In the genomic region with DNA sequence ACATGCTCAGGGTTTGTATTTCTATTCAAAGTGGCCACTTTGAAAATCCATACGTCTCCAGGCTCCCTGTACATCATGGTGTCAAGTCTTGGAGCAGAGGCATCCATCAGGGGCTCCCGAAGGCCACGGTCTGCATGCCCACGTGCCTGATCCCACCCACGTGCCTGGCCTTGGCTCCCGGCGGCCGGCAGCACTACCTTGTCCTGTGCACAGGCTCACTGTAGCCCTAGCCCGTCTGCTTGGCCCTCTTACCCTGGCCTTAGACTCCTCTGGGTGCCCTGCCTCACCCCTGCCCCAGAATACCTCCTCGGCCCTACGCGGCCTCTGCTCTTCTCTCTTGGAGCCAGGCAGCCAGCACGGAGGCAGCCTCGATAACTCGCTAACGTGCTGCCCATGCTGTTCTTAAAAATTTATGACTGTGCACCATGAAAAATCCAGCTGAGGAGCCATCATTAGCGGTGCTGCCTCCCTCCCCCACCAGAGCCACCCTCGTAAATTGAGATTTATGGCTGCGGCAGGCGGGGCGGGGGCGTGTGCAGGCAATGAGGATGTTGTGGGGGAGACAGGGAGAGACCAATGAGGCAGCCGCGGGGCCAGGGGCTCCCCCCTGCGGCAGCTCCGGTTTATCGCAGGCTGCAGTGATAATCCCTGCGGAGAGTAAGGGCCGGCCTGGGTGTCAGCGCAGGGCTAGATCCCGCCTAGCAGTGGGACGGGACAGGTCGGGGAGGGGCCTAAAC, we compare ENCODE assay signal across 1 cellular context.
A peak's percentile ranks its signal among the peaks of the same experiment; 100 is the strongest.
TF ChIP-seq lines count a peak whose summit lies in the region.

No MANE protein-coding gene starts in this region.

TF ChIP-seq in K562, 482 proteins besides CTCF, POLR2A, EP300 and RAD21 (continued from another document and continues in another):
- TF ChIP-seq, protein P1, sequence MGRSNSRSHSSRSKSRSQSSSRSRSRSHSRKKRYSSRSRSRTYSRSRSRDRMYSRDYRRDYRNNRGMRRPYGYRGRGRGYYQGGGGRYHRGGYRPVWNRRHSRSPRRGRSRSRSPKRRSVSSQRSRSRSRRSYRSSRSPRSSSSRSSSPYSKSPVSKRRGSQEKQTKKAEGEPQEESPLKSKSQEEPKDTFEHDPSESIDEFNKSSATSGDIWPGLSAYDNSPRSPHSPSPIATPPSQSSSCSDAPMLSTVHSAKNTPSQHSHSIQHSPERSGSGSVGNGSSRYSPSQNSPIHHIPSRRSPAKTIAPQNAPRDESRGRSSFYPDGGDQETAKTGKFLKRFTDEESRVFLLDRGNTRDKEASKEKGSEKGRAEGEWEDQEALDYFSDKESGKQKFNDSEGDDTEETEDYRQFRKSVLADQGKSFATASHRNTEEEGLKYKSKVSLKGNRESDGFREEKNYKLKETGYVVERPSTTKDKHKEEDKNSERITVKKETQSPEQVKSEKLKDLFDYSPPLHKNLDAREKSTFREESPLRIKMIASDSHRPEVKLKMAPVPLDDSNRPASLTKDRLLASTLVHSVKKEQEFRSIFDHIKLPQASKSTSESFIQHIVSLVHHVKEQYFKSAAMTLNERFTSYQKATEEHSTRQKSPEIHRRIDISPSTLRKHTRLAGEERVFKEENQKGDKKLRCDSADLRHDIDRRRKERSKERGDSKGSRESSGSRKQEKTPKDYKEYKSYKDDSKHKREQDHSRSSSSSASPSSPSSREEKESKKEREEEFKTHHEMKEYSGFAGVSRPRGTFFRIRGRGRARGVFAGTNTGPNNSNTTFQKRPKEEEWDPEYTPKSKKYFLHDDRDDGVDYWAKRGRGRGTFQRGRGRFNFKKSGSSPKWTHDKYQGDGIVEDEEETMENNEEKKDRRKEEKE (IDR thresholded peaks at IDR 0.05; ENCODE audit: borderline replicate concordance in 1 of 2, control insufficient read depth in 1 of 2, low read depth in 2 of 2, low read length in 1 of 2), result no peak
- TF ChIP-seq FOXK2 (conservative IDR thresholded peaks at IDR 0.05 in 1 of 2, IDR thresholded peaks at IDR 0.05 in 1 of 2; ENCODE audit: low read depth in 2 of 2) (peak in 1 of 2 experiments; percentile 41; a peak in 1 of 4 replicates), RFX1 (IDR thresholded peaks at IDR 0.05) (no peak), SOX6 (IDR thresholded peaks at IDR 0.05) (no peak), EZH2 (IDR thresholded peaks at IDR 0.05; ENCODE audit: borderline replicate concordance, low read depth, low read length) (no peak), ZNF584 (CRISPR knock-in tag; IDR thresholded peaks at IDR 0.05; ENCODE audit: low read depth) (no peak), GABPB2 (CRISPR knock-in tag; conservative IDR thresholded peaks at IDR 0.05) (no peak), CHD4 (IDR thresholded peaks at IDR 0.05; ENCODE audit: insufficient read depth, insufficient replicate concordance, low read depth, low read length, poor library complexity, severe bottlenecking) (no peak), TGIF2 (CRISPR knock-in tag; IDR thresholded peaks at IDR 0.05) (no peak), CAMTA2 (CRISPR knock-in tag; conservative IDR thresholded peaks at IDR 0.05) (no peak), TARDBP (IDR thresholded peaks at IDR 0.05) (0 out of 2 replicates have a peak, but pooled peaks have one; percentile 48), TBL1XR1 (IDR thresholded peaks at IDR 0.05; ENCODE audit: low read length in 2 of 2) (0 out of 4 replicates have a peak, but pooled peaks of 1 of the 2 experiments have one; percentile 36), ZNF57 (CRISPR knock-in tag; IDR thresholded peaks at IDR 0.05) (no peak), DMBX1 (CRISPR knock-in tag; IDR thresholded peaks at IDR 0.05; ENCODE audit: borderline replicate concordance) (no peak), SIRT6 (IDR thresholded peaks at IDR 0.05; ENCODE audit: low read depth, low read length) (no peak), TOE1 (IDR thresholded peaks at IDR 0.05; ENCODE audit: borderline replicate concordance) (peak; percentile 36; the same call in 1 of the 2 replicates), TOE1 (CRISPR knock-in tag; IDR thresholded peaks at IDR 0.05; ENCODE audit: borderline replicate concordance, low read depth) (no peak), HMGN3 (IDR thresholded peaks at IDR 0.05; ENCODE audit: borderline replicate concordance, extremely low read depth, insufficient read length, low read depth, low read length) (peak; percentile 77), ZNF699 (CRISPR knock-in tag; IDR thresholded peaks at IDR 0.05; ENCODE audit: insufficient replicate concordance) (no peak), ZNF583 (CRISPR knock-in tag; IDR thresholded peaks at IDR 0.05) (no peak), SP2 (IDR thresholded peaks at IDR 0.05; ENCODE audit: extremely low read depth, low read depth, low read length, poor library complexity, severe bottlenecking) (peak; percentile 18), KLF1 (tag; IDR thresholded peaks at IDR 0.05) (no peak), ZNF140 (CRISPR knock-in tag; IDR thresholded peaks at IDR 0.05) (no peak)
- TF ChIP-seq, protein P2, sequence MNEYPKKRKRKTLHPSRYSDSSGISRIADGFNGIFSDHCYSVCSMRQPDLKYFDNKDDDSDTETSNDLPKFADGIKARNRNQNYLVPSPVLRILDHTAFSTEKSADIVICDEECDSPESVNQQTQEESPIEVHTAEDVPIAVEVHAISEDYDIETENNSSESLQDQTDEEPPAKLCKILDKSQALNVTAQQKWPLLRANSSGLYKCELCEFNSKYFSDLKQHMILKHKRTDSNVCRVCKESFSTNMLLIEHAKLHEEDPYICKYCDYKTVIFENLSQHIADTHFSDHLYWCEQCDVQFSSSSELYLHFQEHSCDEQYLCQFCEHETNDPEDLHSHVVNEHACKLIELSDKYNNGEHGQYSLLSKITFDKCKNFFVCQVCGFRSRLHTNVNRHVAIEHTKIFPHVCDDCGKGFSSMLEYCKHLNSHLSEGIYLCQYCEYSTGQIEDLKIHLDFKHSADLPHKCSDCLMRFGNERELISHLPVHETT (CRISPR knock-in tag; conservative IDR thresholded peaks at IDR 0.05 in 1 of 2, IDR thresholded peaks at IDR 0.05 in 1 of 2), result no peak
- TF ChIP-seq, protein P3, sequence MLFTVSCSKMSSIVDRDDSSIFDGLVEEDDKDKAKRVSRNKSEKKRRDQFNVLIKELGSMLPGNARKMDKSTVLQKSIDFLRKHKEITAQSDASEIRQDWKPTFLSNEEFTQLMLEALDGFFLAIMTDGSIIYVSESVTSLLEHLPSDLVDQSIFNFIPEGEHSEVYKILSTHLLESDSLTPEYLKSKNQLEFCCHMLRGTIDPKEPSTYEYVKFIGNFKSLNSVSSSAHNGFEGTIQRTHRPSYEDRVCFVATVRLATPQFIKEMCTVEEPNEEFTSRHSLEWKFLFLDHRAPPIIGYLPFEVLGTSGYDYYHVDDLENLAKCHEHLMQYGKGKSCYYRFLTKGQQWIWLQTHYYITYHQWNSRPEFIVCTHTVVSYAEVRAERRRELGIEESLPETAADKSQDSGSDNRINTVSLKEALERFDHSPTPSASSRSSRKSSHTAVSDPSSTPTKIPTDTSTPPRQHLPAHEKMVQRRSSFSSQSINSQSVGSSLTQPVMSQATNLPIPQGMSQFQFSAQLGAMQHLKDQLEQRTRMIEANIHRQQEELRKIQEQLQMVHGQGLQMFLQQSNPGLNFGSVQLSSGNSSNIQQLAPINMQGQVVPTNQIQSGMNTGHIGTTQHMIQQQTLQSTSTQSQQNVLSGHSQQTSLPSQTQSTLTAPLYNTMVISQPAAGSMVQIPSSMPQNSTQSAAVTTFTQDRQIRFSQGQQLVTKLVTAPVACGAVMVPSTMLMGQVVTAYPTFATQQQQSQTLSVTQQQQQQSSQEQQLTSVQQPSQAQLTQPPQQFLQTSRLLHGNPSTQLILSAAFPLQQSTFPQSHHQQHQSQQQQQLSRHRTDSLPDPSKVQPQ (CRISPR knock-in tag; IDR thresholded peaks at IDR 0.05; ENCODE audit: borderline replicate concordance), result no peak
- TF ChIP-seq, protein P4, sequence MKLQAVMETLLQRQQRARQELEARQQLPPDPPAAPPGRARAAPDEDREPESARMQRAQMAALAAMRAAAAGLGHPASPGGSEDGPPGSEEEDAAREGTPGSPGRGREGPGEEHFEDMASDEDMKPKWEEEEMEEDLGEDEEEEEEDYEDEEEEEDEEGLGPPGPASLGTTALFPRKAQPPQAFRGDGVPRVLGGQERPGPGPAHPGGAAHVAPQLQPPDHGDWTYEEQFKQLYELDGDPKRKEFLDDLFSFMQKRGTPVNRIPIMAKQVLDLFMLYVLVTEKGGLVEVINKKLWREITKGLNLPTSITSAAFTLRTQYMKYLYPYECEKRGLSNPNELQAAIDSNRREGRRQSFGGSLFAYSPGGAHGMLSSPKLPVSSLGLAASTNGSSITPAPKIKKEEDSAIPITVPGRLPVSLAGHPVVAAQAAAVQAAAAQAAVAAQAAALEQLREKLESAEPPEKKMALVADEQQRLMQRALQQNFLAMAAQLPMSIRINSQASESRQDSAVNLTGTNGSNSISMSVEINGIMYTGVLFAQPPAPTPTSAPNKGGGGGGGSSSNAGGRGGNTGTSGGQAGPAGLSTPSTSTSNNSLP (IDR thresholded peaks at IDR 0.05; ENCODE audit: borderline replicate concordance, low read depth, low read length), result peak; percentile 20; the same call in 1 of the 2 replicates
- TF ChIP-seq, protein P5, sequence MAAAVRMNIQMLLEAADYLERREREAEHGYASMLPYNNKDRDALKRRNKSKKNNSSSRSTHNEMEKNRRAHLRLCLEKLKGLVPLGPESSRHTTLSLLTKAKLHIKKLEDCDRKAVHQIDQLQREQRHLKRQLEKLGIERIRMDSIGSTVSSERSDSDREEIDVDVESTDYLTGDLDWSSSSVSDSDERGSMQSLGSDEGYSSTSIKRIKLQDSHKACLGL (CRISPR knock-in tag; IDR thresholded peaks at IDR 0.05; ENCODE audit: borderline replicate concordance, poor library complexity, severe bottlenecking), result no peak
- TF ChIP-seq, protein P6, sequence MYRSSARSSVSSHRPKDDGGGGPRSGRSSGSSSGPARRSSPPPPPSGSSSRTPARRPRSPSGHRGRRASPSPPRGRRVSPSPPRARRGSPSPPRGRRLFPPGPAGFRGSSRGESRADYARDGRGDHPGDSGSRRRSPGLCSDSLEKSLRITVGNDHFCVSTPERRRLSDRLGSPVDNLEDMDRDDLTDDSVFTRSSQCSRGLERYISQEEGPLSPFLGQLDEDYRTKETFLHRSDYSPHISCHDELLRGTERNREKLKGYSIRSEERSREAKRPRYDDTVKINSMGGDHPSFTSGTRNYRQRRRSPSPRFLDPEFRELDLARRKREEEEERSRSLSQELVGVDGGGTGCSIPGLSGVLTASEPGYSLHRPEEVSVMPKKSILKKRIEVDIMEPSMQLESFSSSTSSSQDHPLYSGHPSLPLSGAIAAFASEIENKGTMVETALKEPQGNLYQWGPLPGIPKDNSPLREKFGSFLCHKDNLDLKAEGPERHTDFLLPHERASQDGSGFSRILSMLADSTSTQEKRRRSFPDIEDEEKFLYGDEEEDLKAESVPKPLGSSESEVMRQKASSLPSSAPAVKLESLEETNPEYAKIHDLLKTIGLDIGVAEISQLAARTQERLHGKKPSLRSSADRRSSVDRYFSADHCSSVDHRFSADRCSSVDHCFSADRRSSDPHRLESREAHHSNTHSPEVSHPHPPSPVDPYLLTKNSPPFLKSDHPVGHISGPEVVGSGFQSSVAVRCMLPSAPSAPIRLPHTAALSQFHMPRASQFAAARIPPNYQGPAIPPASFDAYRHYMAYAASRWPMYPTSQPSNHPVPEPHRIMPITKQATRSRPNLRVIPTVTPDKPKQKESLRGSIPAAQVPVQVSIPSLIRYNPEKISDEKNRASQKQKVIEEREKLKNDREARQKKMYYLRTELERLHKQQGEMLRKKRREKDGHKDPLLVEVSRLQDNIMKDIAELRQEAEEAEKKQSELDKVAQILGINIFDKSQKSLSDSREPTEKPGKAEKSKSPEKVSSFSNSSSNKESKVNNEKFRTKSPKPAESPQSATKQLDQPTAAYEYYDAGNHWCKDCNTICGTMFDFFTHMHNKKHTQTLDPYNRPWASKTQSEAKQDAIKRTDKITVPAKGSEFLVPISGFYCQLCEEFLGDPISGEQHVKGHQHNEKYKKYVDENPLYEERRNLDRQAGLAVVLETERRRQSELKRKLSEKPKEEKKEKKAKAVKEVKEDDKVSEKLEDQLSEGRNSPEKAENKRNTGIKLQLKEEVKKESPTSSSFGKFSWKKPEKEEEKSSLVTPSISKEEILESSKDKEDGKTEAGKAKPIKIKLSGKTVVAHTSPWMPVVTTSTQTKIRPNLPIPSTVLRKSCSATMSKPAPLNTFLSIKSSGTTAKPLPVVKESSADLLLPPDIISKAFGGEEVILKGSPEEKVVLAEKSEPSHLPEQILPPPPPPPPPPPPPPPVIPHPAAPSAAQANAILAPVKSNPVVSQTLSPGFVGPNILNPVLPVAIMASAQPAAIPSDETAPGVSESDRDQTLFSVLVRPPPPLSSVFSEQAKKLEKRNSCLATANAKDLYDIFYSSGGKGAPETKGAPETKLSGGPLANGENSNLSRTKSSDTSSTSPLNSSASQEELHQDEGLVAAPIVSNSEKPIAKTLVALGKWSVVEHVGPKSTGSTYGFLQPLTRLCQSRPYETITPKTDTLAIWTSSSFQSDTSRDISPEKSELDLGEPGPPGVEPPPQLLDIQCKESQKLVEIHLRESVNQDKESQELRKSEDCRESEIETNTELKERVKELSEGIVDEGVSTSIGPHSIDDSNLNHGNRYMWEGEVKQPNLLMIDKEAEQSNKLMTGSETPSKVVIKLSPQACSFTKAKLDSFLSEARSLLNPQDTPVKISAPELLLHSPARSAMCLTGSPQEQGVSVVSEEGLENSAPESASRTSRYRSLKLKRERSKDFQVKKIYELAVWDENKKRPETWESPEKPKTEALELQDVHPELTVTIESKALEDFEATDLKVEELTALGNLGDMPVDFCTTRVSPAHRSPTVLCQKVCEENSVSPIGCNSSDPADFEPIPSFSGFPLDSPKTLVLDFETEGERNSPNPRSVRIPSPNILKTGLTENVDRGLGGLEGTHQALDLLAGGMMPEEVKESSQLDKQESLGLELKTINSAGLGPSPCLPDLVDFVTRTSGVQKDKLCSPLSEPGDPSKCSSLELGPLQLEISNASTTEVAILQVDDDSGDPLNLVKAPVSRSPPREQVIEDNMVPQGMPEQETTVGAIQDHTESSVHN (IDR thresholded peaks at IDR 0.05; ENCODE audit: borderline replicate concordance in 1 of 2, low read depth in 1 of 2), result no peak
- TF ChIP-seq, protein P7, sequence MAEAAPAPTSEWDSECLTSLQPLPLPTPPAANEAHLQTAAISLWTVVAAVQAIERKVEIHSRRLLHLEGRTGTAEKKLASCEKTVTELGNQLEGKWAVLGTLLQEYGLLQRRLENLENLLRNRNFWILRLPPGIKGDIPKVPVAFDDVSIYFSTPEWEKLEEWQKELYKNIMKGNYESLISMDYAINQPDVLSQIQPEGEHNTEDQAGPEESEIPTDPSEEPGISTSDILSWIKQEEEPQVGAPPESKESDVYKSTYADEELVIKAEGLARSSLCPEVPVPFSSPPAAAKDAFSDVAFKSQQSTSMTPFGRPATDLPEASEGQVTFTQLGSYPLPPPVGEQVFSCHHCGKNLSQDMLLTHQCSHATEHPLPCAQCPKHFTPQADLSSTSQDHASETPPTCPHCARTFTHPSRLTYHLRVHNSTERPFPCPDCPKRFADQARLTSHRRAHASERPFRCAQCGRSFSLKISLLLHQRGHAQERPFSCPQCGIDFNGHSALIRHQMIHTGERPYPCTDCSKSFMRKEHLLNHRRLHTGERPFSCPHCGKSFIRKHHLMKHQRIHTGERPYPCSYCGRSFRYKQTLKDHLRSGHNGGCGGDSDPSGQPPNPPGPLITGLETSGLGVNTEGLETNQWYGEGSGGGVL (CRISPR knock-in tag; IDR thresholded peaks at IDR 0.05), result no peak
